8 cellular contexts compared by ENCODE assay signal in the genomic region with DNA sequence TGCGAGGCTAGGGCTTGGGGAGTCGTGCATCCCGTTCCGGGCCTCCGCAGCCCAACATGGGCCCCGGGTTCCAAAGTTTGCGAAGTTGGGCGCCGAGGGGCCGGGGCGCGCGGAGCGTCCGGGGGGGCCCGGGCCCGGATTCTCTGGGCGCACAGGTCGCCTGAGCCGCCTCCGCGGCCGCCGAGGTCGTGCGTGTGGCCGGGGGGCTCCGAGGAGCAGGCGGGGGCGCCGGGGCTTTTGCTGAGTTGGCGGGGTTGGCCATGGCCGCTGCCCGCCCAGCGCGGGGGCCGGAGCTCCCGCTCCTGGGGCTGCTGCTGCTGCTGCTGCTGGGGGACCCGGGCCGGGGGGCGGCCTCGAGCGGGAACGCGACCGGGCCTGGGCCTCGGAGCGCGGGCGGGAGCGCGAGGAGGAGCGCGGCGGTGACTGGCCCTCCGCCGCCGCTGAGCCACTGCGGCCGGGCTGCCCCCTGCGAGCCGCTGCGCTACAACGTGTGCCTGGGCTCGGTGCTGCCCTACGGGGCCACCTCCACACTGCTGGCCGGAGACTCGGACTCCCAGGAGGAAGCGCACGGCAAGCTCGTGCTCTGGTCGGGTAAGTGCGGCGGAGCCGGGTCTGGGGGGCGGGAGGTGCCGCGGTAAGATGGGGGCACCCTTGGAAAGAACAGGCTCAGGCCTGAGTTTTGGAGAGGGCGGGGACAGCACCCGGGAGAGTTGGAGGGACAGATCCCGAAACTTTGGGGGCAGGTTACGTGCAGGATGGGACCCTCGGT. TPM values are rescaled to one million over a fixed set of nuclear protein-coding genes. Genes with fewer than 3 reads are reported as not detected.
DNase-seq lines count a peak whose midpoint lies in the region; ATAC-seq, FAIRE-seq and TF ChIP-seq lines count a peak whose summit lies in the region.

No MANE protein-coding gene starts in this region.

- FAIRE-seq in bronchial epithelial cell (lab: Jason Lieb, UNC), result no peak

- TF ChIP-seq POLR2A in right lobe of liver (IDR thresholded peaks at IDR 0.05) (no peak), transverse colon (IDR thresholded peaks at IDR 0.05) (no peak)

- in situ Hi-C loops in transverse colon (cut with MboI; ENCODE audit: low pct_ligation_motif_present in 1 of 4, low pct_unique_long_range_greater_than_20kb in 1 of 4, low sequenced_read_pairs in 3 of 4), result no loop called here

- H3K4me1 ChIP-seq in right lobe of liver (peaks cover 0 to 16% (median 0%) of the 10 kb centered on the region in 4 donors), transverse colon (peaks cover 0 to 20% (median 13%) of the 10 kb centered on the region in 4 donors)

- peaks cover 73% of the 10 kb centered on the region for H3K27me3 Mint-ChIP-seq in CD4-positive, alpha-beta T cell

- no peak overlapping the region for H3K27ac Mint-ChIP-seq in CD4-positive, alpha-beta T cell

- H3K4me1 Mint-ChIP-seq in CD4-positive, alpha-beta T cell (ENCODE audit: low read depth), result peaks cover 12% of the 10 kb centered on the region

- ATAC-seq in CD4-positive, alpha-beta T cell (ENCODE audit: poor library complexity), result peak; percentile 21
- ATAC-seq in HG02885 (IDR thresholded peaks at IDR 0.05; ENCODE audit: poor library complexity, unreplicated experiment), result peak; percentile 37
- peak; percentile 70 to 78 (median 72) for ATAC-seq in right lobe of liver
- ATAC-seq in HG02588 (IDR thresholded peaks at IDR 0.05; ENCODE audit: unreplicated experiment), result no peak
- ATAC-seq in GM19397 (IDR thresholded peaks at IDR 0.05; ENCODE audit: unreplicated experiment), result no peak
- ATAC-seq in GM21515 (IDR thresholded peaks at IDR 0.05; ENCODE audit: unreplicated experiment), result no peak

- intact Hi-C loops in CD4-positive, alpha-beta T cell (cut with DNase I, micrococcal nuclease), result no loop called here
- intact Hi-C loops in right lobe of liver (cut with DNase I), result no loop called here
- intact Hi-C loops in transverse colon (cut with DNase I; ENCODE audit: low total_unique reads), result no loop called here

- 1% methylated on average over 17 of the region's 83 CpGs for WGBS in right lobe of liver (ENCODE audit: insufficient coverage, low coverage, low lambda C conversion rate, missing lambda C conversion rate)
- 1 to 33% methylated on average over 2 to 59 of the region's 83 CpGs for WGBS in transverse colon (ENCODE audit: low coverage in 1 of 2), 2 donors

- no peak for DNase-seq in CD4-positive, alpha-beta T cell
- DNase-seq in bronchial epithelial cell (ENCODE audit: low read depth) (no peak), right lobe of liver (peak in 2 of 3 donors; percentile 47 to 63), transverse colon (no peak)

- CTCF ChIA-PET in CD4-positive, alpha-beta T cell (lab: Charles Lee), result no interaction called here

- POLR2A ChIA-PET in CD4-positive, alpha-beta T cell (lab: Charles Lee), result interaction anchor here (0.6 to 1.7 kb wide), 2 partner anchors 19 to 22 kb away, joined by 3 to 4 read pairs; no protein-coding TSS in a partner anchor

- H3K36me3 ChIP-seq in bronchial epithelial cell (ENCODE audit: control insufficient read depth, insufficient read depth, low read length) (no peaks in the 10 kb centered on the region), right lobe of liver (no peaks in the 10 kb centered on the region), transverse colon (no peaks in the 10 kb centered on the region)

- H3K9me3 ChIP-seq in CD4-positive, alpha-beta T cell (ENCODE audit: control insufficient read depth, low read length), result no peaks in the 10 kb centered on the region
- H3K9me3 ChIP-seq in right lobe of liver, result no peaks in the 10 kb centered on the region
- no peaks in the 10 kb centered on the region for H3K9me3 ChIP-seq in transverse colon

- no peaks in the 10 kb centered on the region for H3K9me3 Mint-ChIP-seq in CD4-positive, alpha-beta T cell

- H3K4me3 ChIP-seq in bronchial epithelial cell (ENCODE audit: low read depth, low read length) (peak overlapping the region; percentile 50), right lobe of liver (peak overlapping the region; percentile 82 to 89 (median 86)), transverse colon (peak overlapping the region; percentile 50 to 78 (median 68))

- H3K27ac ChIP-seq in CD4-positive, alpha-beta T cell (ENCODE audit: low read depth, low read length), result no peak overlapping the region
- H3K27ac ChIP-seq in right lobe of liver (peak overlapping the region in 2 of 3 donors; percentile 47 to 55), transverse colon (peak overlapping the region; percentile 39 to 63 (median 50))

- TF ChIP-seq CTCF in CD4-positive, alpha-beta T cell (IDR thresholded peaks at IDR 0.05), result no peak
- TF ChIP-seq CTCF in bronchial epithelial cell (IDR thresholded peaks at IDR 0.05; ENCODE audit: insufficient read depth, low read length, severe bottlenecking) (no peak), right lobe of liver (IDR thresholded peaks at IDR 0.05) (no peak), transverse colon (IDR thresholded peaks at IDR 0.05) (no peak)

- H3K27me3 ChIP-seq in CD4-positive, alpha-beta T cell (ENCODE audit: control insufficient read depth, insufficient read depth, low read length), result peaks cover 43% of the 10 kb centered on the region
- H3K27me3 ChIP-seq in bronchial epithelial cell (ENCODE audit: control insufficient read depth, insufficient read depth, low read length) (no peaks in the 10 kb centered on the region), right lobe of liver (no peaks in the 10 kb centered on the region), transverse colon (peaks cover 33% of the 10 kb centered on the region)

- no peaks in the 10 kb centered on the region for H3K36me3 Mint-ChIP-seq in CD4-positive, alpha-beta T cell (ENCODE audit: low read depth)

- TF ChIP-seq EP300 in transverse colon (IDR thresholded peaks at IDR 0.05; ENCODE audit: low read depth), result no peak

- peak overlapping the region; percentile 58 for H3K4me3 Mint-ChIP-seq in CD4-positive, alpha-beta T cell

RNA-seq across cellular contexts. Expression of a gene that starts 0.6 kb away (rescaled TPM):
- total RNA-seq in CD4-positive, alpha-beta T cell, result not detected
- total RNA-seq in bronchial epithelial cell (2.4 and 5.0 TPM in 2 replicates), right lobe of liver (10 to 100 TPM in 4 of 6 experiments, 1 to 10 TPM in 2; 6.4 to 21.2 (median 12.1) TPM), transverse colon (1 to 10 TPM; 1.9 to 8.6 (median 3.5) TPM)

RNA-seq across cellular contexts. Expression of a gene that starts 35.8 kb away (rescaled TPM):
- total RNA-seq in CD4-positive, alpha-beta T cell, result 1 to 10 TPM; 5.8 to 6.0 TPM
- total RNA-seq in bronchial epithelial cell (5.0 and 7.2 TPM in 2 replicates), right lobe of liver (1 to 10 TPM; 6.1 to 9.3 (median 8.0) TPM), transverse colon (100 to 1,000 TPM in 3 of 4 donors, 10 to 100 TPM in 1; 93.7 to 635 (median 551) TPM)

RNA-seq across cellular contexts. Expression of a gene that starts 44.6 kb away (rescaled TPM):
- 1 to 10 TPM; 3.6 to 4.1 TPM for total RNA-seq in CD4-positive, alpha-beta T cell
- total RNA-seq in bronchial epithelial cell, result 1.3 and 1.7 TPM in 2 replicates
- total RNA-seq in right lobe of liver, result 10 to 100 TPM in 5 of 6 experiments, 1 to 10 TPM in 1; 9.0 to 34.1 (median 23.2) TPM
- 1 to 10 TPM; 2.5 to 8.1 (median 2.9) TPM for total RNA-seq in transverse colon

Comparison
In these comparisons a context has a peak if more than half of its experiments do, and no peak if none do; other contexts are left out.
1. ATAC-seq: peak in CD4-positive, alpha-beta T cell (single experiment), HG02885 (single experiment) and right lobe of liver (4 of 4); none in HG02588 (single experiment), GM19397 (single experiment) and GM21515 (single experiment).
2. DNase-seq: peak in right lobe of liver (2 of 3); none in CD4-positive, alpha-beta T cell (0 of 10), bronchial epithelial cell (single experiment) and transverse colon (single experiment).
3. RNA of a gene that starts 35.8 kb away (total RNA-seq): 93.7 to 635 TPM in transverse colon; 6.1 to 9.3 TPM in right lobe of liver, 5.8 to 6.0 TPM in CD4-positive, alpha-beta T cell and 5.0 to 7.2 TPM in bronchial epithelial cell; every median in the first group is over 4 times any median in the second.
4. Peak in every context shown above with its lines, with median percentiles within 50 percentile points of each other: H3K4me3 ChIP-seq.